13 cellular contexts compared by ENCODE assay signal in genomic region chr1:201496296-201496690, GRCh38. TPM values are rescaled to one million over a fixed set of nuclear protein-coding genes. Genes with fewer than 3 reads are reported as not detected.
DNase-seq lines count a peak whose midpoint lies in the region; ATAC-seq, FAIRE-seq and TF ChIP-seq lines count a peak whose summit lies in the region.
"Had no signal": no experiment of that assay in that cellular context is flagged by ENCODE, and none has a peak within 500 bp of the region (broad histone marks: within the 10 kb centered on the region; RNA-seq: fewer than 3 reads in every experiment).

No MANE protein-coding gene starts in this region.

- H3K27me3 ChIP-seq in Peyer's patch = no peaks in the 10 kb centered on the region
- no peaks in the 10 kb centered on the region for H3K27me3 ChIP-seq in dorsolateral prefrontal cortex
- H3K27me3 ChIP-seq in mucosa of rectum (ENCODE audit: control insufficient read depth in 2 of 2, insufficient read depth in 2 of 2, low read length in 2 of 2) = no peaks in the 10 kb centered on the region
- H3K27me3 ChIP-seq in pancreas = no peaks in the 10 kb centered on the region
- H3K27me3 ChIP-seq: neutrophil had no signal

- TF ChIP-seq POLR2A in Peyer's patch (IDR thresholded peaks at IDR 0.05) = no peak

- H3K36me3 ChIP-seq in Peyer's patch (peaks cover 0 to 37% (median 0%) of the 10 kb centered on the region in 3 donors), mucosa of rectum (ENCODE audit: control insufficient read depth in 2 of 2, insufficient read depth in 2 of 2, low read length in 2 of 2) (peaks cover 24 to 28% of the 10 kb centered on the region in 2 donors), pancreas (peaks cover 0 to 11% (median 6%) of the 10 kb centered on the region in 3 donors)

- no peak for TF ChIP-seq CTCF in Peyer's patch (IDR thresholded peaks at IDR 0.05)
- TF ChIP-seq CTCF in dorsolateral prefrontal cortex (IDR thresholded peaks at IDR 0.05 in 54 of 56, conservative IDR thresholded peaks at IDR 0.05 in 2 of 56; ENCODE audit: low read depth in 1 of 56, partially characterized antibody in 56 of 56) = peak in 1 of 56 donors; percentile 2
- TF ChIP-seq CTCF in pancreas (IDR thresholded peaks at IDR 0.05) = no peak

- intact Hi-C loops in dorsolateral prefrontal cortex (cut with DNase I) = no loop called here
- intact Hi-C loops in pancreas (cut with DNase I) = no loop called here

- no peak for ATAC-seq in pancreas

- H3K9me3 ChIP-seq in Peyer's patch (no peaks in the 10 kb centered on the region), mucosa of rectum (ENCODE audit: control insufficient read depth in 2 of 2, low read length in 2 of 2) (no peaks in the 10 kb centered on the region), pancreas (no peaks in the 10 kb centered on the region)
- H3K9me3 ChIP-seq: neutrophil had no signal

- no peak overlapping the region for H3K9ac ChIP-seq in mucosa of rectum (ENCODE audit: low read depth in 1 of 2, low read length in 2 of 2)

- H3K4me1 ChIP-seq in Peyer's patch (peaks cover 0 to 67% (median 0%) of the 10 kb centered on the region in 4 donors), mucosa of rectum (ENCODE audit: control insufficient read depth in 2 of 2, insufficient read depth in 2 of 2, low read length in 2 of 2) (peaks cover 13 to 23% of the 10 kb centered on the region in 2 donors), pancreas (peaks cover 11 to 22% (median 21%) of the 10 kb centered on the region in 3 donors)

- H3K4me3 ChIP-seq in Peyer's patch (no peak overlapping the region), dorsolateral prefrontal cortex (peak overlapping the region in 29 of 59 donors; percentile 0 to 47 (median 18)), mucosa of rectum (ENCODE audit: low read length in 2 of 2) (peak overlapping the region in 1 of 2 donors; percentile 21), pancreas (no peak overlapping the region)

- WGBS in pancreas, 2 donors = 75% methylated on average over 8 of the region's 8 CpGs

- peak overlapping the region; percentile 54 to 96 (median 68) for H3K27ac ChIP-seq in Peyer's patch
- H3K27ac ChIP-seq in dorsolateral prefrontal cortex = peak overlapping the region; percentile 69 to 100 (median 97)
- peak overlapping the region; percentile 59 to 67 for H3K27ac ChIP-seq in mucosa of rectum (ENCODE audit: low read depth in 2 of 2, low read length in 2 of 2)
- peak overlapping the region; percentile 99 for H3K27ac ChIP-seq in substantia nigra (ENCODE audit: low read depth, low read length, poor library complexity, severe bottlenecking)
- H3K27ac ChIP-seq in pancreas = peak overlapping the region in 2 of 4 donors; percentile 1 to 24
- H3K27ac ChIP-seq: neutrophil had no signal

- no peak for FAIRE-seq in pancreas (lab: Jason Lieb, UNC)
- FAIRE-seq: GM12891 had no signal

- DNase-seq in Peyer's patch (no peak), dorsolateral prefrontal cortex (no peak), substantia nigra (lab: John Stamatoyannopoulos, UW) (no peak), H4 (ENCODE audit: low spot score) (no peak), pancreas (no peak), superior temporal gyrus (ENCODE audit: extremely low spot score) (no peak), GDM1 (lab: John Stamatoyannopoulos, UW) (no peak)
- DNase-seq: activated gamma-delta T cell, DMS 273 treated with DMSO at 0.1 percent for 48 hours, MM.1S had no signal

RNA-seq across cellular contexts. Expression of gene CSRP1, which starts 10.6 kb away (rescaled TPM):
- total RNA-seq in Peyer's patch = 100 to 1,000 TPM; 139 to 306 (median 160) TPM
- total RNA-seq in dorsolateral prefrontal cortex = 1,000 to 10,000 TPM in 2 of 120 experiments, 100 to 1,000 TPM in 118; 225 to 1,268 (median 522) TPM
- 402 and 518 TPM in 2 replicates for total RNA-seq in H4 (2014; rRNA removed; shearing (Covaris generic))
- 10 to 100 TPM; 49.6 to 91.9 (median 54.8) TPM for total RNA-seq in pancreas
- polyA plus RNA-seq in pancreas = 100 to 1,000 TPM in 1 of 2 donors, 10 to 100 TPM in 1; 91.9 to 103 TPM

RNA-seq across cellular contexts. Expression of gene PHLDA3, which starts 27.3 kb away (rescaled TPM):
- total RNA-seq in Peyer's patch (10 to 100 TPM in 1 of 4 donors, 1 to 10 TPM in 3; 4.4 to 43.7 (median 5.2) TPM), dorsolateral prefrontal cortex (100 to 1,000 TPM in 6 of 120 experiments, 10 to 100 TPM in 114; 34.3 to 144 (median 58.1) TPM), pancreas (10 to 100 TPM in 4 of 6 donors, 1 to 10 TPM in 2; 8.6 to 24.4 (median 15.7) TPM)
- 16.6 and 24.1 TPM in 2 replicates for total RNA-seq in H4 (2014; rRNA removed; shearing (Covaris generic))
- 10 to 100 TPM; 10.8 to 11.9 TPM for polyA plus RNA-seq in pancreas

RNA-seq across cellular contexts. Expression of gene NAV1, which starts 42.6 kb away (rescaled TPM):
- total RNA-seq in Peyer's patch (10 to 100 TPM in 3 of 4 donors, 1 to 10 TPM in 1; 6.7 to 47.9 (median 14.9) TPM), dorsolateral prefrontal cortex (100 to 1,000 TPM in 17 of 120 experiments, 10 to 100 TPM in 103; 53.8 to 141 (median 77.6) TPM), pancreas (10 to 100 TPM in 2 of 6 donors, 1 to 10 TPM in 4; 6.0 to 13.6 (median 8.1) TPM)
- 13.1 and 16.1 TPM in 2 replicates for total RNA-seq in H4 (2014; rRNA removed; shearing (Covaris generic))
- polyA plus RNA-seq in pancreas = 1 to 10 TPM; 5.6 TPM
